In the genomic region with DNA sequence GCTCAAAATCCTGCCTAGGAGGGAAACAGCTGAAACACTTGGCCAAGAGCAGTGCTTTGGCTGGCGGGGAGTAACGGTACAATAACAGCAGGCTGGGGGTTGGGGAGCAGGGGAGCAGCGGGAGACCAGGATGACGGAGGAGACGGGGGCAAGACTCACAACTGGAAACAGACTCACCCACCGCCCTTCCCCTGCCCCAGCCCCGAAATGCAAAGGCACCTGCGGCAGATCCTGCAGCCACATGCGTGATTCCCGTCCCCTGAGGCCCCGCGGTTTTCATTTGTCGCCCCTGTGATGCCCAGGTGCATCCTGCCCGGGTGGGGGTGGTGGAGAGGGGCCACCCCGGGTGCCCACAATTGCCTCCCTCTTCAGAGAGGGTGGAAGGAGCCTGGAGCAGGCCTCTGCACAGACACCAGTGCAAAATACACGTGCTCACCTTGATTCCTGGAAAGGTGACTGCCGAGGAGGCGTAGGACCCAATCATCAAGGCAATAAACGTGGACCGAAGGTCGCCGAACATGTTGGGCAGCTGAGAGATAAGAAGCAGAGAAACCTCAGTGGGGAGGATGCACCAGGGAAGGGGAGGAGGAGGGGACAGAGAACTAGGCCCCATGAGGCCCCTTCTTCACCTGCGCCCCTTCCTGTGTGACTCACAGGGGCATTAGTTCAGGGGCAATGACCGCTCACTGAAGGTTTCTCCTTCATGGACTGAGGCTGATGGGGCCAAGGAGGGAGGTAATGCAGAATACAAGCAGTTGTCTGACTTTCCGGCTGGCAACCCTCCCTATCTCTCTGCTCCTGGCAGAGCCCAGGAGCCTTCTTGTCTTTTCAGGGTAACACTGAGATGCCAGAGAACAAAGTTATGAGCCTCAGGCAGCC, we compare ENCODE assay signal across 9 cellular contexts. TPM values are rescaled to one million over a fixed set of nuclear protein-coding genes. Genes with fewer than 3 reads are reported as not detected.
A peak's percentile ranks its signal among the peaks of the same experiment; 100 is the strongest.
DNase-seq lines count a peak whose midpoint lies in the region; ATAC-seq, FAIRE-seq and TF ChIP-seq lines count a peak whose summit lies in the region.
"Had no signal": no experiment of that assay in that cellular context is flagged by ENCODE, and none has a peak within 500 bp of the region (broad histone marks: within the 10 kb centered on the region; RNA-seq: fewer than 3 reads in every experiment).

No MANE protein-coding gene starts in this region.

- no peak for TF ChIP-seq CTCF in HL-60 (IDR thresholded peaks at IDR 0.05; ENCODE audit: insufficient read depth, low read length)
- no peak for TF ChIP-seq CTCF in D721Med (IDR thresholded peaks at IDR 0.05; ENCODE audit: insufficient read depth, missing control alignments)

- peak; percentile 94 for FAIRE-seq in GM18507 (lab: Jason Lieb, UNC)
- FAIRE-seq in D721Med (lab: Jason Lieb, UNC): no peak
- FAIRE-seq: RCC 7860 had no signal

- ATAC-seq in GM21717 (IDR thresholded peaks at IDR 0.05; ENCODE audit: unreplicated experiment) (peak; percentile 55), left colon (peak; percentile 85)

- H3K27ac ChIP-seq in HL-60 (replicated peaks): peak overlapping the region; percentile 49

- DNase-seq in GM18507 (ENCODE audit: extremely low spot score, insufficient read length, low read depth) (peak; percentile 71), HL-60 (ENCODE audit: low read depth in 1 of 2, low spot score in 1 of 2) (peak in 1 of 2 experiments; percentile 47), left colon (peak; percentile 82 to 91), D721Med (ENCODE audit: insufficient read length, low spot score) (no peak), NCI-H128 (lab: John Stamatoyannopoulos, UW; ENCODE audit: unreplicated experiment) (no peak), DMS79 (lab: John Stamatoyannopoulos, UW) (no peak)
- no peak for DNase-seq in stimulated activated CD4-positive, alpha-beta T cell treated with anti-CD3 and anti-CD28 coated beads, Interleukin-15, amount 100 ng/mL, for 24 hours

- no peak overlapping the region for H3K4me3 ChIP-seq in HL-60 (replicated peaks; ENCODE audit: insufficient read depth, low read length)

- no peaks in the 10 kb centered on the region for H3K27me3 ChIP-seq in HL-60 (ENCODE audit: insufficient read depth, poor library complexity, severe bottlenecking)

- intact Hi-C loops in left colon (cut with DNase I, micrococcal nuclease): no loop called here

RNA-seq across cellular contexts. Expression of a gene that starts 30.4 kb away (rescaled TPM):
- 10 to 100 TPM; 75.5 to 94.3 TPM for total RNA-seq in left colon

RNA-seq across cellular contexts. Expression of a gene that starts 35.6 kb away (rescaled TPM):
- total RNA-seq in left colon: 10 to 100 TPM; 19.4 to 22.8 TPM

RNA-seq across cellular contexts. Expression of a gene that starts 52.5 kb away (rescaled TPM):
- 10 to 100 TPM; 10.1 to 10.2 TPM for total RNA-seq in left colon

RNA-seq across cellular contexts. Expression of a gene that starts 56.7 kb away (rescaled TPM):
- total RNA-seq in left colon: 10 to 100 TPM; 48.3 to 51.2 TPM

Comparison
In these comparisons a context has a peak if more than half of its experiments do, and no peak if none do; other contexts are left out.
1. DNase-seq: peak in GM18507 (single experiment) and left colon (2 of 2); none in D721Med (single experiment), NCI-H128 (single experiment), DMS79 (single experiment) and stimulated activated CD4-positive, alpha-beta T cell treated with anti-CD3 and anti-CD28 coated beads, Interleukin-15, amount 100 ng/mL, for 24 hours (single experiment).